25 cellular contexts compared by ENCODE assay signal in the genomic region with DNA sequence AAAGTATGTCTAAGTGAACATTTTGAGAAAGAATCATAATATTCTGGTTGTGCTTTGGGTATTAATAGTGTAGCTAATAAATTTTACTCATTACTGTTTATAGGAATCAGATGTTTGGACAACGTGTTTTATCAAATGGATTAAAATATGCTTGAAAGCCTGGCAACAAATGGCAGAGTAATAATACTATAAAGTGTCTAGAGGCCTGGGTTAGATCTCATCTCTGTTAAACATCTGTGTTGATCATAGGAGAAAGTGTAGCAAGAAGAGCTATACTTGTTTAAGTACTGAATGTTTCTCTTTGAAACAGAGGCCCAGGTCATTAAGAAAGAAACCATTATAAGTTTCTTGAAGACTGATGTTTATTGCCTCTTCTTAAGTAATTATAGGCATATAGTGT.
"Had no signal": no experiment of that assay in that cellular context is flagged by ENCODE, and none has a peak within 500 bp of the region (broad histone marks: within the 10 kb centered on the region; RNA-seq: fewer than 3 reads in every experiment).

No MANE protein-coding gene starts in this region.

- H3K79me2 ChIP-seq: hepatocyte, parathyroid adenoma had no signal

- H3K4me1 Mint-ChIP-seq: endodermal cell; nephron progenitor cell; stimulated activated naive CD8-positive, alpha-beta T cell treated with anti-CD3 and anti-CD28 coated beads, Interleukin-15, amount 100 ng/mL, for 72 hours had no signal

- H3K4me3 Mint-ChIP-seq: endodermal cell; naive thymus-derived CD4-positive, alpha-beta T cell; nephron progenitor cell; stimulated activated naive B cell treated with anti-CD40 and anti-IgM and Interleukin-4, amounts not matched to agents 10 μg/mL and 1 μg/mL and 100 μg/mL, for 72 hours; stimulated activated naive CD8-positive, alpha-beta T cell treated with anti-CD3 and anti-CD28 coated beads, Interleukin-15, amount 100 ng/mL, for 72 hours had no signal

- H3K9ac ChIP-seq: parathyroid adenoma had no signal

- H3K36me3 ChIP-seq: colonic mucosa, right lobe of liver had no signal

- H3K4me1 ChIP-seq: colonic mucosa, parathyroid adenoma, right lobe of liver, spleen, testis had no signal

- H3K9me3 ChIP-seq: colonic mucosa, psoas muscle, right lobe of liver, spleen, testis, transverse colon had no signal

- H3K27me3 ChIP-seq: colonic mucosa, foreskin keratinocyte, hepatocyte, right lobe of liver, spleen, testis, transverse colon had no signal

- H3K27ac ChIP-seq: colonic mucosa, foreskin keratinocyte, hepatocyte, parathyroid adenoma, psoas muscle, right lobe of liver, spleen, testis, transverse colon had no signal

- H2AFZ ChIP-seq: hepatocyte, parathyroid adenoma had no signal

- H3K27ac Mint-ChIP-seq: endodermal cell; naive thymus-derived CD4-positive, alpha-beta T cell; nephron progenitor cell; stimulated activated naive B cell treated with anti-CD40 and anti-IgM and Interleukin-4, amounts not matched to agents 10 μg/mL and 1 μg/mL and 100 μg/mL, for 72 hours; stimulated activated naive CD8-positive, alpha-beta T cell treated with anti-CD3 and anti-CD28 coated beads, Interleukin-15, amount 100 ng/mL, for 72 hours had no signal

- H3K27me3 Mint-ChIP-seq: naive thymus-derived CD4-positive, alpha-beta T cell; stimulated activated naive B cell treated with anti-CD40 and anti-IgM and Interleukin-4, amounts not matched to agents 10 μg/mL and 1 μg/mL and 100 μg/mL, for 72 hours; stimulated activated naive CD8-positive, alpha-beta T cell treated with anti-CD3 and anti-CD28 coated beads, Interleukin-15, amount 100 ng/mL, for 72 hours had no signal

- ATAC-seq: esophagus mucosa; foreskin keratinocyte; left colon; left ventricle myocardium superior; naive thymus-derived CD4-positive, alpha-beta T cell; psoas muscle; right lobe of liver; stimulated activated naive B cell treated with anti-CD40 and anti-IgM and Interleukin-4, amounts not matched to agents 10 μg/mL and 1 μg/mL and 100 μg/mL, for 72 hours; stimulated activated naive CD8-positive, alpha-beta T cell treated with anti-CD3 and anti-CD28 coated beads, Interleukin-15, amount 100 ng/mL, for 72 hours had no signal

- H3K9me3 Mint-ChIP-seq: endodermal cell; naive thymus-derived CD4-positive, alpha-beta T cell; nephron progenitor cell; stimulated activated naive B cell treated with anti-CD40 and anti-IgM and Interleukin-4, amounts not matched to agents 10 μg/mL and 1 μg/mL and 100 μg/mL, for 72 hours; stimulated activated naive CD8-positive, alpha-beta T cell treated with anti-CD3 and anti-CD28 coated beads, Interleukin-15, amount 100 ng/mL, for 72 hours had no signal

- H3K4me2 ChIP-seq: hepatocyte had no signal

- DNase-seq: colonic mucosa; effector CD4-positive, alpha-beta T cell; endodermal cell; foreskin keratinocyte; head of caudate nucleus; left colon; left ventricle myocardium superior; mesendoderm; naive thymus-derived CD4-positive, alpha-beta T cell; nephron progenitor cell; psoas muscle; retina; right lobe of liver; spleen; stimulated activated CD4-positive, alpha-beta T cell treated with anti-CD3 and anti-CD28 coated beads, Interleukin-15, amount 100 ng/mL, for 24 hours; stimulated activated CD4-positive, alpha-beta T cell treated with anti-CD3 and anti-CD28 coated beads, Interleukin-1b, Interleukin-23, amount 100 ng/mL, for 48 hours; stimulated activated CD4-positive, alpha-beta T cell treated with anti-CD3 and anti-CD28 coated beads, Interleukin-4, amount 100 ng/mL, for 4 hours; stimulated activated naive B cell treated with anti-CD40 and anti-IgM and Interleukin-4, amounts not matched to agents 10 μg/mL and 1 μg/mL and 100 μg/mL, for 72 hours; stimulated activated naive CD8-positive, alpha-beta T cell treated with anti-CD3 and anti-CD28 coated beads, Interleukin-15, amount 100 ng/mL, for 72 hours; testis; transverse colon had no signal

- H3K4me3 ChIP-seq: colonic mucosa, hepatocyte, lung, psoas muscle, right lobe of liver, spleen, testis, transverse colon had no signal
